Comparison of ENCODE assay signal across 8 cellular contexts in the genomic region with DNA sequence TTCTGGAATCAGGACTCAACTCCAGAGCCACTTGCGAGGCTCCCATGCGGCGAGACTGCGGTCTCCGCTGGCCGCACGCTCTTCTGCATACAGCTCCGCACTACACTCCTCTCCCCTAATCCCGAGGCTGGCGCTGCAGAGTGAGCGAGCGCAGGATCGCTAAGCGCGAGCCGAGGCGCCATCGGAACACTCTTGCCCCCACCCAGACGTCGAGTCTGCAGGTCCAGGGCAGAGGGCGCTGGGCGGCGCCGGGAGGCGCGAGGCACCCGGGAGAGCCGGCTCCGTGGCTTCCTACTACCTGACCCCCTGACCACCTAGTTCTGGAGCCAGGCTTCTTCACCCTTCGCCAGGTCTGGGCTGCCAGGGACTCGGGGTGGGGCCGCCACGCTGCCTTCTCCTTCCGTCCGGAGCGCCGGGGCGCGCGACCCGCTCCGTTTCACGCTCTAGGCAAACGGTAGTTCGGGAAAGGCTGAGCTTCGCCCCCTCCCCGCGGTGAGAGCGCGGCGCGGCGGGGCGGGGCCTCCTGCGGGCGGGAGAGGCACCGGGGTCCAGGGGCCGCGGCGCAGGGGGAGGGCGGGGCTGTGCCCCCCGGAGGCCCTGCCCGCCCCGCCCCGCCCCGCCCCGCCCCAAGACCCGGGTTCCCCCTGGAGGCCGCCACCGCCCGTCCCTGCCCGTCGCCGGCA. TPM values are rescaled to one million over a fixed set of nuclear protein-coding genes. Genes with fewer than 3 reads are reported as not detected.
DNase-seq lines count a peak whose midpoint lies in the region; ATAC-seq and TF ChIP-seq lines count a peak whose summit lies in the region.

No MANE protein-coding gene starts in this region.

- peak overlapping the region; percentile 64 for H3K9ac ChIP-seq in Karpas-422 (ENCODE audit: low read length)
- H3K9ac ChIP-seq in neuronal stem cell (ENCODE audit: low read depth, low read length, poor library complexity), result peak overlapping the region; percentile 66

- H3K4ac ChIP-seq in neuronal stem cell (ENCODE audit: low read length), result no peak overlapping the region

- no peak overlapping the region for H2AK5ac ChIP-seq in neuronal stem cell (ENCODE audit: low read depth, low read length)

- peak in 2 of 4 donors; percentile 57 to 71 for TF ChIP-seq POLR2A in upper lobe of left lung (IDR thresholded peaks at IDR 0.05)

- peak in 4 of 6 experiments; percentile 22 to 53 (median 34) for TF ChIP-seq CTCF in upper lobe of left lung (IDR thresholded peaks at IDR 0.05)

- peak overlapping the region; percentile 85 for H3K4me2 ChIP-seq in Karpas-422 (ENCODE audit: low read depth, low read length, poor library complexity, severe bottlenecking)
- H3K4me2 ChIP-seq in neuronal stem cell (ENCODE audit: insufficient read depth, low read length, poor library complexity, severe bottlenecking), result peak overlapping the region; percentile 85

- H2AFZ ChIP-seq in Karpas-422 (ENCODE audit: low read length) (peak overlapping the region; percentile 67), neuronal stem cell (ENCODE audit: low read length) (peak overlapping the region; percentile 99)

- H3K36me3 ChIP-seq in Karpas-422 (ENCODE audit: insufficient read depth, low read length) (no peaks in the 10 kb centered on the region), neuronal stem cell (replicated peaks in 1 of 2; ENCODE audit: control insufficient read depth in 2 of 2, insufficient read depth in 2 of 2, low read length in 2 of 2) (no peaks in the 10 kb centered on the region), upper lobe of left lung (no peaks in the 10 kb centered on the region)

- no peaks in the 10 kb centered on the region for H4K20me1 ChIP-seq in Karpas-422 (ENCODE audit: insufficient read depth, low read depth, low read length)

- TF ChIP-seq EP300 in upper lobe of left lung (IDR thresholded peaks at IDR 0.05), result no peak

- H3K4me3 ChIP-seq in Karpas-422 (ENCODE audit: low read length) (peak overlapping the region; percentile 64), neuronal stem cell (ENCODE audit: low read length in 2 of 2) (peak overlapping the region; percentile 60 to 81), upper lobe of left lung (peak overlapping the region; percentile 50 to 87 (median 68))

- H3K79me2 ChIP-seq in Karpas-422 (ENCODE audit: low read length), result no peaks in the 10 kb centered on the region

- no peak overlapping the region for H3K27ac ChIP-seq in Karpas-422 (ENCODE audit: low read length)
- H3K27ac ChIP-seq in neuronal stem cell (replicated peaks; ENCODE audit: low read length), result peak overlapping the region; percentile 78
- peak overlapping the region; percentile 84 to 90 (median 87) for H3K27ac ChIP-seq in upper lobe of left lung

- H2BK15ac ChIP-seq in neuronal stem cell (ENCODE audit: low read length), result no peak overlapping the region

- H4K91ac ChIP-seq in neuronal stem cell (ENCODE audit: low read depth, low read length, poor library complexity), result no peak overlapping the region

- no CpG with 5 or more reads among the region's 74 CpGs for WGBS in neuronal stem cell (ENCODE audit: extremely low coverage in 2 of 2, insufficient read length in 2 of 2, insufficient replicate concordance in 1 of 2), 2 donors
- 0% methylated on average over 8 to 19 of the region's 74 CpGs for WGBS in upper lobe of left lung, 2 donors

- H3K27me3 ChIP-seq in Karpas-422 (ENCODE audit: low read length) (peaks cover 3% of the 10 kb centered on the region; the same call in 1 of the 2 replicates), neuronal stem cell (ENCODE audit: control insufficient read depth in 3 of 3, insufficient read depth in 3 of 3, low read depth in 1 of 3, low read length in 3 of 3) (no peaks in the 10 kb centered on the region), upper lobe of left lung (no peaks in the 10 kb centered on the region)

- DNase-seq in EH (ENCODE audit: low read depth), result peak; percentile 79
- peak; percentile 51 for DNase-seq in Karpas-422
- peak; percentile 67 for DNase-seq in SIG-M5 treated with dmso at 0.1 percent for 504 hours (lab: John Stamatoyannopoulos, UW; ENCODE audit: unreplicated experiment)
- DNase-seq in activated naive CD4-positive, alpha-beta T cell treated with anti-CD3 and anti-CD28 coated beads, Interleukin-2, amount 50 U/mL, for 16 hours, result peak; percentile 51
- peak; percentile 47 for DNase-seq in globus pallidus (ENCODE audit: low spot score)
- DNase-seq in neuronal stem cell (ENCODE audit: low spot score), result peak; percentile 77
- DNase-seq in upper lobe of left lung, result peak; percentile 72 to 95

- H2BK12ac ChIP-seq in neuronal stem cell (ENCODE audit: low read length), result peak overlapping the region; percentile 1

- H3K23ac ChIP-seq in neuronal stem cell (ENCODE audit: low read depth, low read length, poor library complexity), result peak overlapping the region; percentile 99

- peak overlapping the region; percentile 40 for H2BK5ac ChIP-seq in neuronal stem cell (ENCODE audit: low read length)

- no peaks in the 10 kb centered on the region for H3K9me2 ChIP-seq in Karpas-422 (replicated peaks; ENCODE audit: insufficient read depth, low read length)

- no peak overlapping the region for H3K14ac ChIP-seq in neuronal stem cell (ENCODE audit: low read length)

- ATAC-seq in GM21737 (IDR thresholded peaks at IDR 0.05; ENCODE audit: unreplicated experiment), result peak; percentile 40
- peak; percentile 91 to 92 for ATAC-seq in upper lobe of left lung (ENCODE audit: low FRiP score in 2 of 2)

- H3K79me1 ChIP-seq in neuronal stem cell (ENCODE audit: low read depth, low read length), result no peaks in the 10 kb centered on the region

- H2BK120ac ChIP-seq in neuronal stem cell (ENCODE audit: low read depth, low read length), result no peak overlapping the region

- no peak overlapping the region for H4K8ac ChIP-seq in neuronal stem cell (ENCODE audit: low read depth, low read length)

- peak overlapping the region; percentile 66 for H3K18ac ChIP-seq in neuronal stem cell (ENCODE audit: low read length)

- H3K4me1 ChIP-seq in Karpas-422 (ENCODE audit: low read length) (peaks cover 15% of the 10 kb centered on the region), neuronal stem cell (ENCODE audit: control insufficient read depth in 2 of 2, insufficient read depth in 1 of 2, low read depth in 1 of 2, low read length in 2 of 2) (peaks cover 27 to 40% of the 10 kb centered on the region in 2 donors), upper lobe of left lung (peaks cover 5 to 22% (median 7%) of the 10 kb centered on the region in 4 donors)

- H3K9me3 ChIP-seq in Karpas-422 (ENCODE audit: low read length) (no peaks in the 10 kb centered on the region), neuronal stem cell (replicated peaks in 1 of 2; ENCODE audit: control insufficient read depth in 2 of 2, insufficient read depth in 1 of 2, low read depth in 1 of 2, low read length in 2 of 2) (peaks cover 0 to 2% of the 10 kb centered on the region in 2 donors), upper lobe of left lung (no peaks in the 10 kb centered on the region)

RNA-seq across cellular contexts. Expression of a gene that starts 5.4 kb away (rescaled TPM):
- total RNA-seq in Karpas-422 (2014; rRNA removed; shearing (Covaris generic); ENCODE audit: low replicate concordance), result 0.51 TPM in 1 of 2 replicates, not detected in the other
- 49.1 TPM for polyA plus RNA-seq in neuronal stem cell (2013, experiment 1 of 2)
- polyA plus RNA-seq in neuronal stem cell (2013, experiment 2 of 2), result 48.5 TPM
- total RNA-seq in upper lobe of left lung, result 10 to 100 TPM in 5 of 6 donors, 1 to 10 TPM in 1; 6.3 to 29.5 (median 15.1) TPM

RNA-seq across cellular contexts. Expression of a gene that starts 44.2 kb away (rescaled TPM):
- 9.3 and 14.6 TPM in 2 replicates for total RNA-seq in Karpas-422 (2014; rRNA removed; shearing (Covaris generic); ENCODE audit: low replicate concordance)
- 34.3 TPM for polyA plus RNA-seq in neuronal stem cell (2013, experiment 1 of 2)
- polyA plus RNA-seq in neuronal stem cell (2013, experiment 2 of 2), result 36.4 TPM
- 10 to 100 TPM in 3 of 6 donors, 1 to 10 TPM in 3; 6.3 to 16.8 (median 11.2) TPM for total RNA-seq in upper lobe of left lung
